In the genomic region with DNA sequence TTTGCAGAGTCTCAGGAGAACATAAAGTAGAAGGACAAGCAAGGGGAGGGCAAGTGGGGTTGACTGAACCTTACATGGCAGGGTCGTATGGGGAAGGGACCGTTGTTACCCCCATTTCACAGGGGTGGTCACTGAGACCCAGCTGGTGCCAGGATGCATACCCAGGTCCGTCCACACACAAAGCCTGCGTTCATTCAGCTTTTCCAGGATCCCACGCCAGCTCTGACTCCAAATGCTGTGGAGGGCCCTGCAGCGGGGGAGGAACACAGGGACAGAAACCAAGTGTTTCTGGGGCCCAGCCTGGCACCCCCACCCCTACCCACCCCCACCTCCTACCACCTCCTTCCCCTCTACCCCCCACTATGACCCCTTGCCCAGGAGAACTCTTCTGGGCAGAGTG, we compare ENCODE assay signal across 1 cellular context.
TF ChIP-seq lines count a peak whose summit lies in the region.

No MANE protein-coding gene starts in this region.

TF ChIP-seq in HepG2, 621 proteins besides CTCF, POLR2A, EP300 and RAD21 (continued from another document):
- TF ChIP-seq, protein P1, sequence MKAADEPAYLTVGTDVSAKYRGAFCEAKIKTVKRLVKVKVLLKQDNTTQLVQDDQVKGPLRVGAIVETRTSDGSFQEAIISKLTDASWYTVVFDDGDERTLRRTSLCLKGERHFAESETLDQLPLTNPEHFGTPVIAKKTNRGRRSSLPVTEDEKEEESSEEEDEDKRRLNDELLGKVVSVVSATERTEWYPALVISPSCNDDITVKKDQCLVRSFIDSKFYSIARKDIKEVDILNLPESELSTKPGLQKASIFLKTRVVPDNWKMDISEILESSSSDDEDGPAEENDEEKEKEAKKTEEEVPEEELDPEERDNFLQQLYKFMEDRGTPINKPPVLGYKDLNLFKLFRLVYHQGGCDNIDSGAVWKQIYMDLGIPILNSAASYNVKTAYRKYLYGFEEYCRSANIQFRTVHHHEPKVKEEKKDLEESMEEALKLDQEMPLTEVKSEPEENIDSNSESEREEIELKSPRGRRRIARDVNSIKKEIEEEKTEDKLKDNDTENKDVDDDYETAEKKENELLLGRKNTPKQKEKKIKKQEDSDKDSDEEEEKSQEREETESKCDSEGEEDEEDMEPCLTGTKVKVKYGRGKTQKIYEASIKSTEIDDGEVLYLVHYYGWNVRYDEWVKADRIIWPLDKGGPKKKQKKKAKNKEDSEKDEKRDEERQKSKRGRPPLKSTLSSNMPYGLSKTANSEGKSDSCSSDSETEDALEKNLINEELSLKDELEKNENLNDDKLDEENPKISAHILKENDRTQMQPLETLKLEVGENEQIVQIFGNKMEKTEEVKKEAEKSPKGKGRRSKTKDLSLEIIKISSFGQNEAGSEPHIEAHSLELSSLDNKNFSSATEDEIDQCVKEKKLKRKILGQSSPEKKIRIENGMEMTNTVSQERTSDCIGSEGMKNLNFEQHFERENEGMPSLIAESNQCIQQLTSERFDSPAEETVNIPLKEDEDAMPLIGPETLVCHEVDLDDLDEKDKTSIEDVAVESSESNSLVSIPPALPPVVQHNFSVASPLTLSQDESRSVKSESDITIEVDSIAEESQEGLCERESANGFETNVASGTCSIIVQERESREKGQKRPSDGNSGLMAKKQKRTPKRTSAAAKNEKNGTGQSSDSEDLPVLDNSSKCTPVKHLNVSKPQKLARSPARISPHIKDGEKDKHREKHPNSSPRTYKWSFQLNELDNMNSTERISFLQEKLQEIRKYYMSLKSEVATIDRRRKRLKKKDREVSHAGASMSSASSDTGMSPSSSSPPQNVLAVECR (CRISPR knock-in tag; IDR thresholded peaks at IDR 0.05; ENCODE audit: borderline replicate concordance) = 0 out of 2 replicates have a peak, but pooled peaks have one; percentile 10
- peak; percentile 74 for TF ChIP-seq ZNF629 (CRISPR knock-in tag; conservative IDR thresholded peaks at IDR 0.05)
